Comparison of ENCODE assay signal across 8 cellular contexts in the genomic region with DNA sequence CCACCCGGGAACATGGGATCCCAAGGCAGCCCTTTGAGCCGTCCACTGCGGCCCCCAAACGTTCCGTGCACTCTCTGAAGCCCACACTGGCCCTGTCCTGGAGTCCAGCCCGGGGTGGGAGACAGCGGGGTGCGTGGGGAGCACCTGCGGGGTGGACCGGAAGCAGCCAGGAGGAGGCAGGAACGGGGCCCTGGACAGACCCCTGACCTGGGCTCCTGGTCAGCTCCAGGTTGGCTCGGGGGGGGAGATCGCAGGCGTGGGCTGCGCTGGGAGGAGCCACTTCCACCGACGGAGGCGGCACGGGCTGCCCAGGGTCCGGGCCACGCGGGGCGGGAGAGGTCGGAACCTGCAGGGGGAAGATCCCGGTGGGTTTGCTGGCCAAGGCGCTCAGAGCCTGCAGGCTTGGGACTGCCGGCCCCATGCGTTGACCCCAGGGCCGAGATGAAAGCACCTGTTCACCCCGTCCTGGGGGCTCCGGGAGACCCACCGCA.
DNase-seq lines count a peak whose midpoint lies in the region; ATAC-seq lines count a peak whose summit lies in the region.

No MANE protein-coding gene starts in this region.

- H3K4me1 ChIP-seq in duodenal mucosa (ENCODE audit: control insufficient read depth in 1 of 2, insufficient read depth in 2 of 2, low read length in 2 of 2) (peaks cover 12 to 18% of the 10 kb centered on the region in 2 donors), neuron (ENCODE audit: insufficient read depth, low read length) (peaks cover 8% of the 10 kb centered on the region)

- peak overlapping the region; percentile 69 to 72 for H3K4me3 ChIP-seq in duodenal mucosa (ENCODE audit: low read depth in 1 of 2, low read length in 2 of 2)
- no peak overlapping the region for H3K4me3 ChIP-seq in neuron (ENCODE audit: low read length)

- no peak overlapping the region for H3K9ac ChIP-seq in duodenal mucosa (ENCODE audit: low read depth in 1 of 2, low read length in 2 of 2)

- H2AFZ ChIP-seq in neuron (ENCODE audit: low read depth, low read length) = peak overlapping the region; percentile 51

- ATAC-seq in GM18858 (IDR thresholded peaks at IDR 0.05; ENCODE audit: unreplicated experiment) (peak; percentile 13), HG03108 (IDR thresholded peaks at IDR 0.05; ENCODE audit: unreplicated experiment) (peak; percentile 19), GM18517 (IDR thresholded peaks at IDR 0.05; ENCODE audit: unreplicated experiment) (no peak), GM18520 (IDR thresholded peaks at IDR 0.05; ENCODE audit: unreplicated experiment) (no peak)

- no peaks in the 10 kb centered on the region for H3K36me3 ChIP-seq in duodenal mucosa (ENCODE audit: control insufficient read depth in 1 of 2, insufficient read depth in 2 of 2, low read length in 2 of 2)
- H3K36me3 ChIP-seq in neuron (ENCODE audit: insufficient read depth, low read length) = no peaks in the 10 kb centered on the region

- no peaks in the 10 kb centered on the region for H3K27me3 ChIP-seq in duodenal mucosa (ENCODE audit: control insufficient read depth in 1 of 2, insufficient read depth in 2 of 2, low read length in 2 of 2)
- no peaks in the 10 kb centered on the region for H3K27me3 ChIP-seq in neuron (ENCODE audit: insufficient read depth, low read length)

- H3K27ac ChIP-seq in duodenal mucosa (ENCODE audit: low read depth, low read length) = no peak overlapping the region

- no peak for DNase-seq in NCI-H2029 (lab: John Stamatoyannopoulos, UW)
- DNase-seq in RPMI8226 = no peak

- H3K9me3 ChIP-seq in duodenal mucosa (ENCODE audit: control insufficient read depth in 1 of 2, low read length in 2 of 2) (no peaks in the 10 kb centered on the region), neuron (ENCODE audit: low read length) (no peaks in the 10 kb centered on the region)

Comparison
In these comparisons a context has a peak if more than half of its experiments do, and no peak if none do; other contexts are left out.
1. ATAC-seq: peak in GM18858 (single experiment) and HG03108 (single experiment); none in GM18517 (single experiment) and GM18520 (single experiment).